21 cellular contexts compared by ENCODE assay signal in genomic region chr2:190812506-190813294, GRCh38.
A peak's percentile ranks its signal among the peaks of the same experiment; 100 is the strongest.
DNase-seq lines count a peak whose midpoint lies in the region; ATAC-seq and TF ChIP-seq lines count a peak whose summit lies in the region.
"Had no signal": no experiment of that assay in that cellular context is flagged by ENCODE, and none has a peak within 500 bp of the region (broad histone marks: within the 10 kb centered on the region; RNA-seq: fewer than 3 reads in every experiment).

No MANE protein-coding gene starts in this region.

- H3K4me1 ChIP-seq in upper lobe of right lung = peaks cover 3% of the 10 kb centered on the region

- H3K4me3 ChIP-seq in brain microvascular endothelial cell (ENCODE audit: low read depth, low read length) (no peak overlapping the region), upper lobe of right lung (peak overlapping the region; percentile 18)

- H3K27ac ChIP-seq in brain microvascular endothelial cell (no peak overlapping the region), upper lobe of right lung (no peak overlapping the region)

- H3K27me3 ChIP-seq in brain microvascular endothelial cell (replicated peaks) = no peaks in the 10 kb centered on the region
- no peaks in the 10 kb centered on the region for H3K27me3 ChIP-seq in upper lobe of right lung

- H3K36me3 ChIP-seq in brain microvascular endothelial cell (replicated peaks) = no peaks in the 10 kb centered on the region
- no peaks in the 10 kb centered on the region for H3K36me3 ChIP-seq in upper lobe of right lung

- peak; percentile 38 to 68 for ATAC-seq in left cardiac atrium
- ATAC-seq in left ventricle myocardium superior = no peak
- peak; percentile 32 for ATAC-seq in upper lobe of right lung
- ATAC-seq in HG03108 (IDR thresholded peaks at IDR 0.05; ENCODE audit: unreplicated experiment) = no peak
- ATAC-seq: activated CD8-positive, alpha-beta T cell treated with anti-CD3 and anti-CD28 coated beads for 36 hours; activated T-cell treated with anti-CD3 and anti-CD28 coated beads, Interleukin-2, amount 50 U/mL, for 72 hours; HCT116 had no signal

- DNase-seq in left cardiac atrium (no peak), left ventricle myocardium superior (no peak), brain microvascular endothelial cell (peak; percentile 40), iris pigment epithelial cell (ENCODE audit: low read depth) (peak; percentile 67), upper lobe of right lung (no peak), posterior vena cava (ENCODE audit: low spot score) (no peak), NCI-H1092 treated with DMSO at 0.1 percent for 48 hours (lab: John Stamatoyannopoulos, UW) (no peak)
- DNase-seq: 8988T; activated CD8-positive, alpha-beta T cell treated with anti-CD3 and anti-CD28 coated beads for 36 hours; activated T-cell treated with anti-CD3 and anti-CD28 coated beads, Interleukin-2, amount 50 U/mL, for 72 hours; CD4-positive, CD25-positive, alpha-beta regulatory T cell; foreskin melanocyte; Kasumi-1; mammary epithelial cell; NCI-H146; NCI-H446; NK-92 treated with Interleukin-12 subunit alpha and Interleukin-12 subunit beta, amount 100 ng/mL, for 24 hours; stimulated activated CD4-positive, alpha-beta T cell treated with anti-CD3 and anti-CD28 coated beads, Interleukin-15, amount 100 ng/mL, for 24 hours; stimulated activated naive CD4-positive, alpha-beta T cell had no signal

- H3K9me3 ChIP-seq in upper lobe of right lung = no peaks in the 10 kb centered on the region

- TF ChIP-seq CTCF in brain microvascular endothelial cell (IDR thresholded peaks at IDR 0.05; ENCODE audit: low read depth, low read length, missing control alignments) = no peak
- no peak for TF ChIP-seq CTCF in upper lobe of right lung (IDR thresholded peaks at IDR 0.05)

- in situ Hi-C loops in brain microvascular endothelial cell (cut with HindIII; ENCODE audit: low pct_ligation_motif_present, low sequenced_read_pairs) = no loop called here

- intact Hi-C loops in left cardiac atrium (cut with DNase I) = no loop called here
- intact Hi-C loops in left ventricle myocardium superior (cut with micrococcal nuclease) = no loop called here
- intact Hi-C loops in upper lobe of right lung (cut with DNase I) = no loop called here
- intact Hi-C loops in posterior vena cava (cut with DNase I) = no loop called here

Comparison
In these comparisons a context has a peak if more than half of its experiments do, and no peak if none do; other contexts are left out.
1. ATAC-seq: peak in left cardiac atrium (2 of 2) and upper lobe of right lung (single experiment); none in left ventricle myocardium superior (single experiment) and HG03108 (single experiment).
2. DNase-seq: peak in brain microvascular endothelial cell (single experiment) and iris pigment epithelial cell (single experiment); none in left cardiac atrium (single experiment), left ventricle myocardium superior (single experiment), upper lobe of right lung (single experiment), posterior vena cava (single experiment) and NCI-H1092 treated with DMSO at 0.1 percent for 48 hours (single experiment).